Comparison of ENCODE assay signal across 33 cellular contexts in the genomic region with DNA sequence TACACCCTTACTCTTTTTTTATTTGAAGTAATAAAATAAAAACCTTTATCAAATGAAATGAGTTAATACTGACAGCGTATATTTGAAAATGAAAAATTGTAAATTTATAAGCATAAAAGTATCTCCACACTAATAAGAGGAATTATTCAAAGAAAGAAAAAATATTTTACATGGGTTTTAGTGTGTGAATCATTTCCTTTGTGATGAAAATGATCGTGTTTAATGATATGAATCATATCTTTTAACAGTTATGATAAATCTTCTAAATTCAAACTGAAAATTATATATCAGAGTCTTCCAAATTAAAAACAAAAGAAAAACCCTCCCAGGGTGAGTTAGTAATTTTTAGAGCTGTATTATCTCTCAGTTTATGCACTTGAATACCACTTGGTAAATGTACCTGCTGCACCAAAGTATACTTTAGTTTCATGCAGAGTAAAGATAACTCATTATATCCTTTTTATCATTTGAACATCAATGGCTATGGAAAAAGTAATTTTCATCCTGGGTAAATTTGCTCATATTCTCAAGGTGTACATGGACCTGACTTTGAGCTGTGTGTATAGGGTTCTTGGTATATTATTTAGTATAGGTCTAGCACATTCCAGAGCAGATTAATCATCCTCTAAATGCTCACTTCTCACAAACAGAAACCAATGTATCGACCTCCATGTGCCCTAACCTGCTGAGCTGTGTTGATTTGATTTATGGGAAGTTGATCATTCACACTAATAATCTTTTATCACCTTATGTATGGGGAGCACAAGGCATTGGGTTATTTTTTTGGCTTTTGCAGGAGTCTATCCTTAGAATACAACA.
A peak's percentile ranks its signal among the peaks of the same experiment; 100 is the strongest.
DNase-seq lines count a peak whose midpoint lies in the region; ATAC-seq, FAIRE-seq and TF ChIP-seq lines count a peak whose summit lies in the region.
"Had no signal": no experiment of that assay in that cellular context is flagged by ENCODE, and none has a peak within 500 bp of the region (broad histone marks: within the 10 kb centered on the region; RNA-seq: fewer than 3 reads in every experiment).

No MANE protein-coding gene starts in this region.

- H2BK20ac ChIP-seq in IMR-90 (ENCODE audit: low read depth, low read length), result no peak overlapping the region

- no TSS peak for BruUV-seq in IMR-90 (replicated peaks; lab: Mats Ljungman, UMichigan)

- no peak overlapping the region for H2AFZ ChIP-seq in IMR-90 (replicated peaks; ENCODE audit: low read length, poor library complexity)

- H3K4me2 ChIP-seq in IMR-90 (ENCODE audit: low read depth, low read length), result 0 out of 2 replicates have a peak overlapping the region, but pooled peaks have one; percentile 9

- H3K23ac ChIP-seq in IMR-90 (ENCODE audit: low read depth, low read length), result no peak overlapping the region

- H3K4me3 ChIP-seq in IMR-90 (ENCODE audit: insufficient read depth, low read depth, low read length) (no peak overlapping the region), bronchial epithelial cell (ENCODE audit: low read depth, low read length) (no peak overlapping the region), aorta (ENCODE audit: low read length in 2 of 2) (no peak overlapping the region)
- H3K4me3 ChIP-seq: colonic mucosa, heart right ventricle, lung, mucosa of descending colon, Peyer's patch had no signal

- no peak overlapping the region for H3K9ac ChIP-seq in IMR-90 (ENCODE audit: low read depth, low read length)

- H3K79me1 ChIP-seq in IMR-90 (ENCODE audit: low read depth in 1 of 2, low read length in 2 of 2), result no peaks in the 10 kb centered on the region

- CTCF ChIA-PET in IMR-90 (lab: Yijun Ruan, JAX), result no interaction called here

- dilution Hi-C loops in IMR-90 (cut with HindIII; ENCODE audit: low sequenced_read_pairs, unreplicated experiment), result no loop called here

- H3K9me3 ChIP-seq in IMR-90 (ENCODE audit: control insufficient read depth, insufficient read depth, low read length), result no peaks in the 10 kb centered on the region
- H3K9me3 ChIP-seq in aorta (ENCODE audit: control insufficient read depth, low read length), result no peaks in the 10 kb centered on the region
- H3K9me3 ChIP-seq: colonic mucosa, mucosa of descending colon, Peyer's patch had no signal

- no peak for TF ChIP-seq POLR2A in GM12892 (IDR thresholded peaks at IDR 0.05; ENCODE audit: low read depth, low read length)
- TF ChIP-seq POLR2A in IMR-90 (IDR thresholded peaks at IDR 0.05; ENCODE audit: low read depth, low read length), result no peak
- no peak for TF ChIP-seq POLR2A in erythroblast (IDR thresholded peaks at IDR 0.05; ENCODE audit: low read length)

- TF ChIP-seq RAD21 in IMR-90 (IDR thresholded peaks at IDR 0.05; ENCODE audit: low read length), result no peak

- H3K9me1 ChIP-seq in IMR-90 (ENCODE audit: insufficient read depth, low read length), result no peaks in the 10 kb centered on the region

- no peak for ATAC-seq in IMR-90 (ENCODE audit: low read depth)
- ATAC-seq in aorta (ENCODE audit: low FRiP score), result no peak
- ATAC-seq in HG03196 (IDR thresholded peaks at IDR 0.05; ENCODE audit: unreplicated experiment), result no peak
- ATAC-seq: activated CD4-positive, alpha-beta T cell treated with anti-CD3 and anti-CD28 coated beads for 36 hours; esophagus mucosa; heart right ventricle; mucosa of descending colon; natural killer cell had no signal

- H4K91ac ChIP-seq in IMR-90 (ENCODE audit: insufficient read depth, low read depth, low read length), result no peak overlapping the region

- no peak overlapping the region for H3K14ac ChIP-seq in IMR-90 (replicated peaks; ENCODE audit: low read depth, low read length)

- H2BK5ac ChIP-seq in IMR-90 (ENCODE audit: low read depth, low read length, poor library complexity, severe bottlenecking), result no peak overlapping the region

- no peak overlapping the region for H2BK120ac ChIP-seq in IMR-90 (ENCODE audit: low read depth, low read length)

- H3K27ac ChIP-seq in IMR-90 (ENCODE audit: insufficient read depth, low read length) (no peak overlapping the region), aorta (ENCODE audit: low read depth in 1 of 2, low read length in 2 of 2) (no peak overlapping the region)
- H3K27ac ChIP-seq: colonic mucosa, heart right ventricle, Peyer's patch had no signal

- H4K20me1 ChIP-seq in IMR-90 (ENCODE audit: insufficient read depth, low read length), result no peaks in the 10 kb centered on the region

- no peak overlapping the region for H2AK5ac ChIP-seq in IMR-90 (ENCODE audit: low read depth, low read length)

- H3K56ac ChIP-seq in IMR-90 (ENCODE audit: extremely low read depth, insufficient read depth, low read length), result no peak overlapping the region

- H3K27me3 ChIP-seq in IMR-90 (ENCODE audit: control insufficient read depth, insufficient read depth, low read length) (no peaks in the 10 kb centered on the region), bronchial epithelial cell (ENCODE audit: control insufficient read depth, insufficient read depth, low read length) (no peaks in the 10 kb centered on the region), aorta (ENCODE audit: control insufficient read depth in 1 of 2, insufficient read depth in 2 of 2, low read length in 1 of 2) (no peaks in the 10 kb centered on the region)
- H3K27me3 ChIP-seq: colonic mucosa, heart right ventricle, Peyer's patch had no signal

- DNase-seq in GM12892 (ENCODE audit: insufficient read length) (no peak), IMR-90 (peak; percentile 3), bronchial epithelial cell (ENCODE audit: low read depth) (peak; percentile 78), kidney tubule cell (ENCODE audit: low spot score) (peak; percentile 15), aorta (no peak), erythroblast (lab: John Stamatoyannopoulos, UW) (no peak), GM20000 (ENCODE audit: low spot score) (no peak)
- DNase-seq: activated CD4-positive, alpha-beta T cell treated with anti-CD3 and anti-CD28 coated beads for 36 hours; activated CD8-positive, alpha-beta memory T cell treated with anti-CD3 and anti-CD28 coated beads for 24 hours; activated T-cell treated with anti-CD3 and anti-CD28 coated beads for 4 hours; amygdala; C1 segment of cervical spinal cord; colonic mucosa; COR-L47; DMS53; effector CD8-positive, alpha-beta T cell; foreskin melanocyte; heart right ventricle; mucosa of descending colon; natural killer cell; NCI-H146; NCI-H748 treated with DMSO at 0.1 percent for 48 hours; occipital lobe; Peyer's patch; SIG-M5; small intestine; stimulated activated naive B cell treated with anti-CD40 and anti-IgM and Interleukin-4, amounts not matched to agents 10 μg/mL and 1 μg/mL and 100 μg/mL, for 72 hours; substantia nigra; trophoblast cell had no signal

- no CpG with 5 or more reads among the region's 3 CpGs for WGBS in IMR-90 (ENCODE audit: extremely low coverage in 2 of 2, insufficient read length in 1 of 2), 2 experiments
- WGBS in aorta, 2 donors, result 43 to 53% methylated on average over 3 of the region's 3 CpGs

- intact Hi-C loops in IMR-90 (cut with micrococcal nuclease) (loop anchor here (5.0 to 10.0 kb wide), 2 partner anchors 490 to 497 kb away; no protein-coding TSS in a partner anchor), aorta (cut with DNase I) (no loop called here)

- no peak overlapping the region for H3K4ac ChIP-seq in IMR-90 (ENCODE audit: low read depth, low read length)

- in situ Hi-C loops in IMR-90 (cut with MboI; ENCODE audit: low sequenced_read_pairs), result no loop called here

- POLR2A ChIA-PET in IMR-90 (lab: Charles Lee; ENCODE audit: unreplicated experiment), result no interaction called here

- H3K18ac ChIP-seq in IMR-90 (ENCODE audit: low read depth, low read length), result no peak overlapping the region

- no peak overlapping the region for H4K5ac ChIP-seq in IMR-90 (ENCODE audit: low read depth, low read length)

- no peak overlapping the region for H4K8ac ChIP-seq in IMR-90 (ENCODE audit: low read depth in 2 of 2, low read length in 2 of 2)

- H3K36me3 ChIP-seq in IMR-90 (ENCODE audit: control insufficient read depth, insufficient read depth, low read length), result no peaks in the 10 kb centered on the region
- H3K36me3 ChIP-seq in bronchial epithelial cell (ENCODE audit: control insufficient read depth, insufficient read depth, low read length), result no peaks in the 10 kb centered on the region
- no peaks in the 10 kb centered on the region for H3K36me3 ChIP-seq in aorta (ENCODE audit: control insufficient read depth in 1 of 2, insufficient read depth in 2 of 2, low read length in 1 of 2)
- H3K36me3 ChIP-seq: colonic mucosa, heart right ventricle, Peyer's patch had no signal

- no peak overlapping the region for H2BK15ac ChIP-seq in IMR-90 (ENCODE audit: low read depth, low read length)

- no peaks in the 10 kb centered on the region for H3K4me1 ChIP-seq in IMR-90 (ENCODE audit: control insufficient read depth, insufficient read depth, low read length)
- H3K4me1 ChIP-seq in aorta (ENCODE audit: control insufficient read depth in 1 of 2, insufficient read depth in 2 of 2, low read length in 2 of 2), result no peaks in the 10 kb centered on the region
- H3K4me1 ChIP-seq: colonic mucosa, heart right ventricle, Peyer's patch had no signal

- H2AK9ac ChIP-seq in IMR-90 (replicated peaks; ENCODE audit: low read depth, low read length, poor library complexity), result no peak overlapping the region

- TF ChIP-seq CTCF in IMR-90 (conservative IDR thresholded peaks at IDR 0.05; ENCODE audit: low read depth, low read length) (no peak), bronchial epithelial cell (IDR thresholded peaks at IDR 0.05; ENCODE audit: insufficient read depth, low read length, severe bottlenecking) (no peak), GM20000 (IDR thresholded peaks at IDR 0.05; ENCODE audit: extremely low read depth, missing control alignments) (no peak)

- FAIRE-seq in GM12892 (lab: Jason Lieb, UNC), result peak; percentile 56
- FAIRE-seq in bronchial epithelial cell (lab: Jason Lieb, UNC), result no peak
- FAIRE-seq: G401.6, small intestine had no signal

TF ChIP-seq in IMR-90, 13 proteins besides CTCF, POLR2A, EP300 and RAD21 (continues in another document):
- no peak for TF ChIP-seq RFX5 (IDR thresholded peaks at IDR 0.05; ENCODE audit: low read depth, low read length)
- TF ChIP-seq, protein P1, sequence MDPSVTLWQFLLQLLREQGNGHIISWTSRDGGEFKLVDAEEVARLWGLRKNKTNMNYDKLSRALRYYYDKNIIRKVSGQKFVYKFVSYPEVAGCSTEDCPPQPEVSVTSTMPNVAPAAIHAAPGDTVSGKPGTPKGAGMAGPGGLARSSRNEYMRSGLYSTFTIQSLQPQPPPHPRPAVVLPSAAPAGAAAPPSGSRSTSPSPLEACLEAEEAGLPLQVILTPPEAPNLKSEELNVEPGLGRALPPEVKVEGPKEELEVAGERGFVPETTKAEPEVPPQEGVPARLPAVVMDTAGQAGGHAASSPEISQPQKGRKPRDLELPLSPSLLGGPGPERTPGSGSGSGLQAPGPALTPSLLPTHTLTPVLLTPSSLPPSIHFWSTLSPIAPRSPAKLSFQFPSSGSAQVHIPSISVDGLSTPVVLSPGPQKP (IDR thresholded peaks at IDR 0.05; ENCODE audit: borderline replicate concordance, low read depth, low read length), result no peak
- TF ChIP-seq MAZ (IDR thresholded peaks at IDR 0.05; ENCODE audit: borderline replicate concordance, low read depth, low read length), result no peak
- TF ChIP-seq RCOR1 (IDR thresholded peaks at IDR 0.05; ENCODE audit: insufficient replicate concordance, low read length), result no peak
- no peak for TF ChIP-seq SMC3 (IDR thresholded peaks at IDR 0.05; ENCODE audit: low read depth, low read length)
- TF ChIP-seq MAFK (IDR thresholded peaks at IDR 0.05; ENCODE audit: low read depth, low read length), result no peak
- TF ChIP-seq NFE2L2 (IDR thresholded peaks at IDR 0.05; ENCODE audit: low read depth, low read length), result no peak

Comparison
In these comparisons a context has a peak if more than half of its experiments do, and no peak if none do; other contexts are left out.
1. DNase-seq: peak in IMR-90 (single experiment), bronchial epithelial cell (single experiment) and kidney tubule cell (single experiment); none in GM12892 (single experiment), aorta (0 of 2), erythroblast (0 of 2) and GM20000 (single experiment).